In genomic region chr4:68734095-68734494, GRCh38 we compare ENCODE assay signal across 16 cellular contexts.
DNase-seq lines count a peak whose midpoint lies in the region; ATAC-seq, FAIRE-seq and TF ChIP-seq lines count a peak whose summit lies in the region.
"Had no signal": no experiment of that assay in that cellular context is flagged by ENCODE, and none has a peak within 500 bp of the region (broad histone marks: within the 10 kb centered on the region; RNA-seq: fewer than 3 reads in every experiment).

No MANE protein-coding gene starts in this region.

- H3K27ac Mint-ChIP-seq in CD4-positive, alpha-beta memory T cell, result no peak overlapping the region
- H3K27ac Mint-ChIP-seq in activated CD8-positive, alpha-beta T cell treated with anti-CD3 and anti-CD28 coated beads for 36 hours, result no peak overlapping the region
- no peak overlapping the region for H3K27ac Mint-ChIP-seq in natural killer cell
- H3K27ac Mint-ChIP-seq: IgD-negative memory B cell; stimulated activated memory B cell treated with anti-CD40 and anti-IgM and Interleukin-4, amounts not matched to agents 10 μg/mL and 1 μg/mL and 100 μg/mL, for 72 hours had no signal

- TF ChIP-seq CTCF in activated CD8-positive, alpha-beta T cell treated with anti-CD3 and anti-CD28 coated beads for 36 hours (IDR thresholded peaks at IDR 0.05), result no peak
- no peak for TF ChIP-seq CTCF in natural killer cell (IDR thresholded peaks at IDR 0.05)

- H3K27me3 Mint-ChIP-seq in CD4-positive, alpha-beta memory T cell, result peaks cover 0 to 2% of the 10 kb centered on the region in 2 donors
- no peaks in the 10 kb centered on the region for H3K27me3 Mint-ChIP-seq in activated CD8-positive, alpha-beta T cell treated with anti-CD3 and anti-CD28 coated beads for 36 hours
- no peaks in the 10 kb centered on the region for H3K27me3 Mint-ChIP-seq in natural killer cell (ENCODE audit: low read depth in 2 of 2)
- H3K27me3 Mint-ChIP-seq: stimulated activated memory B cell treated with anti-CD40 and anti-IgM and Interleukin-4, amounts not matched to agents 10 μg/mL and 1 μg/mL and 100 μg/mL, for 72 hours had no signal

- H3K27me3 ChIP-seq in CD4-positive, alpha-beta memory T cell (ENCODE audit: insufficient read depth, low read length), result no peaks in the 10 kb centered on the region
- H3K27me3 ChIP-seq: adrenal gland had no signal

- no peaks in the 10 kb centered on the region for H3K9me3 ChIP-seq in CD4-positive, alpha-beta memory T cell (ENCODE audit: control insufficient read depth in 1 of 2, low read length in 2 of 2)
- H3K9me3 ChIP-seq: adrenal gland, psoas muscle had no signal

- peak; percentile 88 for FAIRE-seq in GM18507 (lab: Jason Lieb, UNC)

- no peak overlapping the region for H3K4me3 ChIP-seq in CD4-positive, alpha-beta memory T cell (ENCODE audit: low read length in 2 of 2)
- H3K4me3 ChIP-seq: adrenal gland, psoas muscle had no signal

- H3K4me1 ChIP-seq in CD4-positive, alpha-beta memory T cell (ENCODE audit: insufficient read depth, low read length), result no peaks in the 10 kb centered on the region
- H3K4me1 ChIP-seq: adrenal gland, psoas muscle had no signal

- H3K4me1 Mint-ChIP-seq in CD4-positive, alpha-beta memory T cell, result peaks cover 0 to 5% (median 0%) of the 10 kb centered on the region in 4 donors
- no peaks in the 10 kb centered on the region for H3K4me1 Mint-ChIP-seq in activated CD8-positive, alpha-beta T cell treated with anti-CD3 and anti-CD28 coated beads for 36 hours (ENCODE audit: low read depth)
- H3K4me1 Mint-ChIP-seq in natural killer cell, result no peaks in the 10 kb centered on the region
- H3K4me1 Mint-ChIP-seq: stimulated activated memory B cell treated with anti-CD40 and anti-IgM and Interleukin-4, amounts not matched to agents 10 μg/mL and 1 μg/mL and 100 μg/mL, for 72 hours had no signal

- H3K36me3 Mint-ChIP-seq in CD4-positive, alpha-beta memory T cell, result no peaks in the 10 kb centered on the region
- H3K36me3 Mint-ChIP-seq in activated CD8-positive, alpha-beta T cell treated with anti-CD3 and anti-CD28 coated beads for 36 hours (ENCODE audit: low read depth), result no peaks in the 10 kb centered on the region
- H3K36me3 Mint-ChIP-seq in natural killer cell, result no peaks in the 10 kb centered on the region
- H3K36me3 Mint-ChIP-seq: IgD-negative memory B cell; stimulated activated memory B cell treated with anti-CD40 and anti-IgM and Interleukin-4, amounts not matched to agents 10 μg/mL and 1 μg/mL and 100 μg/mL, for 72 hours had no signal

- POLR2A ChIA-PET in CD4-positive, alpha-beta memory T cell (lab: Charles Lee; ENCODE audit: partially characterized antibody), result no interaction called here
- POLR2A ChIA-PET in activated CD8-positive, alpha-beta T cell treated with anti-CD3 and anti-CD28 coated beads for 36 hours (lab: Charles Lee), result no interaction called here

- ATAC-seq in GM21423 (IDR thresholded peaks at IDR 0.05; ENCODE audit: unreplicated experiment) (peak; percentile 63), HG03095 (IDR thresholded peaks at IDR 0.05; ENCODE audit: unreplicated experiment) (peak; percentile 43), natural killer cell (no peak)
- no peak for ATAC-seq in activated CD8-positive, alpha-beta T cell treated with anti-CD3 and anti-CD28 coated beads for 36 hours
- ATAC-seq: psoas muscle; stimulated activated memory B cell treated with anti-CD40 and anti-IgM and Interleukin-4, amounts not matched to agents 10 μg/mL and 1 μg/mL and 100 μg/mL, for 72 hours had no signal

- H3K36me3 ChIP-seq in CD4-positive, alpha-beta memory T cell (ENCODE audit: insufficient read depth, low read length), result no peaks in the 10 kb centered on the region
- H3K36me3 ChIP-seq: adrenal gland had no signal

- intact Hi-C loops in CD4-positive, alpha-beta memory T cell (cut with micrococcal nuclease), result no loop called here
- intact Hi-C loops in activated CD8-positive, alpha-beta T cell treated with anti-CD3 and anti-CD28 coated beads for 36 hours (cut with micrococcal nuclease), result no loop called here
- intact Hi-C loops in natural killer cell (cut with micrococcal nuclease), result no loop called here

- H3K4me3 Mint-ChIP-seq in CD4-positive, alpha-beta memory T cell, result no peak overlapping the region
- H3K4me3 Mint-ChIP-seq in activated CD8-positive, alpha-beta T cell treated with anti-CD3 and anti-CD28 coated beads for 36 hours, result no peak overlapping the region
- no peak overlapping the region for H3K4me3 Mint-ChIP-seq in natural killer cell
- H3K4me3 Mint-ChIP-seq: IgD-negative memory B cell; stimulated activated memory B cell treated with anti-CD40 and anti-IgM and Interleukin-4, amounts not matched to agents 10 μg/mL and 1 μg/mL and 100 μg/mL, for 72 hours had no signal

- no peak overlapping the region for H3K27ac ChIP-seq in CD4-positive, alpha-beta memory T cell (ENCODE audit: low read depth, low read length)
- H3K27ac ChIP-seq: adrenal gland, psoas muscle had no signal

- H3K9me3 Mint-ChIP-seq in CD4-positive, alpha-beta memory T cell, result peaks cover 0 to 3% (median 0%) of the 10 kb centered on the region in 8 donors
- H3K9me3 Mint-ChIP-seq in activated CD8-positive, alpha-beta T cell treated with anti-CD3 and anti-CD28 coated beads for 36 hours, result no peaks in the 10 kb centered on the region
- H3K9me3 Mint-ChIP-seq in natural killer cell, result peaks cover 9 to 17% of the 10 kb centered on the region in 2 donors
- H3K9me3 Mint-ChIP-seq: stimulated activated memory B cell treated with anti-CD40 and anti-IgM and Interleukin-4, amounts not matched to agents 10 μg/mL and 1 μg/mL and 100 μg/mL, for 72 hours had no signal

- CTCF ChIA-PET in CD4-positive, alpha-beta memory T cell (lab: Charles Lee; ENCODE audit: partially characterized antibody), result no interaction called here
- CTCF ChIA-PET in activated CD8-positive, alpha-beta T cell treated with anti-CD3 and anti-CD28 coated beads for 36 hours (lab: Charles Lee), result no interaction called here

- DNase-seq in GM18507 (ENCODE audit: extremely low spot score, insufficient read length, low read depth), result no peak
- DNase-seq in kidney glomerular epithelial cell (lab: John Stamatoyannopoulos, UW), result peak; percentile 27
- no peak for DNase-seq in activated CD4-positive, alpha-beta T cell treated with anti-CD3 and anti-CD28 coated beads for 4 hours
- DNase-seq in CD4-positive, alpha-beta memory T cell, result no peak
- no peak for DNase-seq in activated CD8-positive, alpha-beta T cell treated with anti-CD3 and anti-CD28 coated beads for 36 hours
- no peak for DNase-seq in natural killer cell
- DNase-seq: activated CD8-positive, alpha-beta memory T cell treated with anti-CD3 and anti-CD28 coated beads, Interleukin-2, amount 50 U/mL, for 4 hours; adrenal gland; cortex of kidney; NCI-H1436; psoas muscle; SIG-M5 had no signal

Comparison
In these comparisons a context has a peak if more than half of its experiments do, and no peak if none do; other contexts are left out.
1. ATAC-seq: peak in GM21423 (single experiment) and HG03095 (single experiment); none in activated CD8-positive, alpha-beta T cell treated with anti-CD3 and anti-CD28 coated beads for 36 hours (single experiment) and natural killer cell (0 of 3).